Comparison of ENCODE assay signal across 10 cellular contexts in the genomic region with DNA sequence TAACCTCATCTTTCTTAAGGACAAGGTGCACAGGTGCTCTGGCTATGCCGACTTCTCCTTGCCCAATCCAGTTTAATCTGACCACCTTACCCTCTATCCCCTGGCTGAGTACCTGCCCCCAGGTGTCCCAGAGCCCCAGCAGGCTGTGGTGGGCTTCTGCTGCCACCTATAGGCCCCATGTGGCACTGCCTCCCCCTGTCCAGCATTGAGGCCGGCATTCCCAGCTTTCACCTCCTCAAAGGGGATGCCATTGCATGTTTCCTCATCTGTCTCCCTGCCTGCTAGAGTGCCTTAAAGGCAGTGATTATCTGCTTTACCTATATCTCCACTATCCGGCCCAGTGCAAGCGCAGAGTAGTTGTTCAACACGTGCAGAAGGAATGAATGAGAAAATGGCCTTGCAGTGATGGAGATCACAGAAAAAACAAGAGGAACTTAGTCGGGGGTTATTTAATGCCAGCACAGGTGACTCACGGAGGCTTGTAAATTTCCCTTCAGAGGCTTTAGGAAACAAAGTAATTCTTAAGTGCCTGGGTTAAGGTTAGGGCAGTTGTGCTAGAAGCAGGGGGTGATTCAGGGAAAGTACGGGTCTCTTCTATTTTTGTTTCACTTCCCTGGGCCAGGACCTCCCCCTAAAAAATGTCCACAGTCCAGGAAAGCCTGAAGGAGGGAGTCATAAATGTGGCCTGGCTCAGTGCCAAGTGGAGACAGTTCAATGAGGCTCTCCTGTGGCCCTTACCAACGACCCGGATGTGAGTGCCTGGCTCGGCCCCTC.
DNase-seq lines count a peak whose midpoint lies in the region; ATAC-seq and TF ChIP-seq lines count a peak whose summit lies in the region.
"Had no signal": no experiment of that assay in that cellular context is flagged by ENCODE, and none has a peak within 500 bp of the region (broad histone marks: within the 10 kb centered on the region; RNA-seq: fewer than 3 reads in every experiment).

No MANE protein-coding gene starts in this region.

- H3K4me1 ChIP-seq in foreskin keratinocyte (peaks cover 9% of the 10 kb centered on the region), parathyroid adenoma (no peaks in the 10 kb centered on the region)

- H3K36me3 Mint-ChIP-seq in activated CD4-positive, alpha-beta memory T cell treated with anti-CD3 and anti-CD28 coated beads for 36 hours: no peaks in the 10 kb centered on the region

- peak; percentile 60 for ATAC-seq in GM21786 (IDR thresholded peaks at IDR 0.05; ENCODE audit: unreplicated experiment)
- peak; percentile 64 for ATAC-seq in foreskin keratinocyte
- no peak for ATAC-seq in HG02938 (IDR thresholded peaks at IDR 0.05; ENCODE audit: unreplicated experiment)

- no peak overlapping the region for H3K4me2 ChIP-seq in parathyroid adenoma (ENCODE audit: low read length)

- H3K9me3 ChIP-seq in parathyroid adenoma (ENCODE audit: control insufficient read depth, low read length): no peaks in the 10 kb centered on the region

- DNase-seq in DMS153 treated with DMSO at 0.1 percent for 48 hours (lab: John Stamatoyannopoulos, UW; ENCODE audit: unreplicated experiment) (peak; percentile 82), NCI-H1417 treated with DMSO at 0.1 percent for 48 hours (lab: John Stamatoyannopoulos, UW) (peak; percentile 23), foreskin keratinocyte (peak; percentile 65 to 84)
- DNase-seq in activated CD4-positive, alpha-beta memory T cell treated with anti-CD3 and anti-CD28 coated beads for 36 hours: peak; percentile 46
- no peak for DNase-seq in activated CD4-positive, CD25-positive, alpha-beta regulatory T cell treated with anti-CD3 and anti-CD28 coated beads, Interleukin-2, amount 50 U/mL, for 72 hours
- DNase-seq: activated B cell treated with CpG ODN at 0.5 μM for 24 hours had no signal

- H3K27me3 ChIP-seq in foreskin keratinocyte: no peaks in the 10 kb centered on the region
- no peaks in the 10 kb centered on the region for H3K27me3 ChIP-seq in parathyroid adenoma (ENCODE audit: control insufficient read depth, insufficient read depth, low read length)

- H2AFZ ChIP-seq in parathyroid adenoma: no peak overlapping the region

- H3K4me3 Mint-ChIP-seq in activated CD4-positive, alpha-beta memory T cell treated with anti-CD3 and anti-CD28 coated beads for 36 hours: no peak overlapping the region
- H3K4me3 Mint-ChIP-seq: activated B cell treated with CpG ODN at 0.5 μM for 24 hours had no signal

- no peaks in the 10 kb centered on the region for H3K36me3 ChIP-seq in parathyroid adenoma (ENCODE audit: control insufficient read depth, insufficient read depth, low read length)

- intact Hi-C loops in activated CD4-positive, alpha-beta memory T cell treated with anti-CD3 and anti-CD28 coated beads for 36 hours (cut with micrococcal nuclease): loop anchor here (1.0 to 5.0 kb wide), 2 partner anchors 193 to 331 kb away; no protein-coding TSS in a partner anchor

- peak; percentile 93 for TF ChIP-seq CTCF in foreskin keratinocyte (conservative IDR thresholded peaks at IDR 0.05)
- peak; percentile 70 for TF ChIP-seq CTCF in parathyroid adenoma (IDR thresholded peaks at IDR 0.05)

- no peaks in the 10 kb centered on the region for H3K79me2 ChIP-seq in parathyroid adenoma

- H3K9ac ChIP-seq in parathyroid adenoma: no peak overlapping the region

- no peak overlapping the region for H3K27ac Mint-ChIP-seq in activated CD4-positive, alpha-beta memory T cell treated with anti-CD3 and anti-CD28 coated beads for 36 hours
- H3K27ac Mint-ChIP-seq: activated B cell treated with CpG ODN at 0.5 μM for 24 hours had no signal

- H3K27me3 Mint-ChIP-seq in activated CD4-positive, alpha-beta memory T cell treated with anti-CD3 and anti-CD28 coated beads for 36 hours: peaks cover 6% of the 10 kb centered on the region

- POLR2A ChIA-PET in activated CD4-positive, alpha-beta memory T cell treated with anti-CD3 and anti-CD28 coated beads for 36 hours (lab: Charles Lee): no interaction called here

- peaks cover 4% of the 10 kb centered on the region for H3K4me1 Mint-ChIP-seq in activated CD4-positive, alpha-beta memory T cell treated with anti-CD3 and anti-CD28 coated beads for 36 hours (ENCODE audit: low read depth)
- H3K4me1 Mint-ChIP-seq: activated B cell treated with CpG ODN at 0.5 μM for 24 hours had no signal

- H3K27ac ChIP-seq in foreskin keratinocyte (no peak overlapping the region), parathyroid adenoma (no peak overlapping the region)
- H3K27ac ChIP-seq: skin epidermis had no signal

- CTCF ChIA-PET in activated CD4-positive, alpha-beta memory T cell treated with anti-CD3 and anti-CD28 coated beads for 36 hours (lab: Charles Lee): interaction anchor here (0.6 to 2.8 kb wide), 9 partner anchors 22 to 358 kb away, joined by 3 to 24 read pairs (median 3); no protein-coding TSS in a partner anchor

- no peak overlapping the region for H3K4me3 ChIP-seq in parathyroid adenoma (ENCODE audit: low read depth, low read length)
- H3K4me3 ChIP-seq: skin epidermis had no signal

- no peaks in the 10 kb centered on the region for H3K9me3 Mint-ChIP-seq in activated CD4-positive, alpha-beta memory T cell treated with anti-CD3 and anti-CD28 coated beads for 36 hours
- H3K9me3 Mint-ChIP-seq: activated B cell treated with CpG ODN at 0.5 μM for 24 hours had no signal
